In the genomic region with DNA sequence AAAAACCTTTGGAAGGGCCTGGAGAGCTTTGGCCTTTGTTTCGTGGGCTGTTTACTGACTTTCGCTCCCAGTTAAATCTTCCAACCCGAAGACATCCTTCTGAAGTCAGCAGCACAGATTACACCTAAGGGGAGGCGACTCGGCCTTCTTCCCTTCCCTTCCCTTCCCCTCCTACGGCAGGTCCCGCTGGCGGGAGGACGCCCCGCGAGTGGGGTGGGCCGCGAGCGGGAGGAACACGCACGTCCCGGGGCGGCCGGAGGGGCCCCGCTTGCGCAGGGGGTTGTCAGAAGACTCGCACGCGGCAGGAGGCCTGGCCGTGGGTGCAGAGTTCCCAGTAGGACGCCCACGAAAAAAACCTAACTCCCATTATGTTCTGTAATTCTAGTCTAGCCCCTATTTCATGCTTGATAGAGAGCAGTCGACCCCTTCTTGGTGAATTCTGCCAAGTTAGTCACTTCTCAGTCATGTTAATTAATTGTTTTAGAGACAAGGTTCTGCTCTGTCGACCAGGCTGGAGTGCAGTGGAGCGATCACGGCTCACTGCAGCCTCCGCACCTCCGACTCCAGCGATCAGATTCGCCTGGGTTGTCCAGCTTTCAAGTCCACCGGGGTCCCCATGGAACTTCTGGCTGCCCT, we compare ENCODE assay signal across 17 cellular contexts. TPM values are rescaled to one million over a fixed set of nuclear protein-coding genes. Genes with fewer than 3 reads are reported as not detected.
DNase-seq lines count a peak whose midpoint lies in the region; ATAC-seq, FAIRE-seq and TF ChIP-seq lines count a peak whose summit lies in the region.
"Had no signal": no experiment of that assay in that cellular context is flagged by ENCODE, and none has a peak within 500 bp of the region (broad histone marks: within the 10 kb centered on the region; RNA-seq: fewer than 3 reads in every experiment).

No MANE protein-coding gene starts in this region.

- intact Hi-C loops in esophagus muscularis mucosa (cut with DNase I) (no loop called here), lower lobe of right lung (cut with DNase I) (no loop called here)

- no peak for ATAC-seq in A549
- no peak for ATAC-seq in lower lobe of right lung
- ATAC-seq in HG03196 (IDR thresholded peaks at IDR 0.05; ENCODE audit: unreplicated experiment), result no peak
- ATAC-seq: activated CD8-positive, alpha-beta T cell treated with anti-CD3 and anti-CD28 coated beads, Interleukin-2, amount 10 ng/mL, durations not matched to agents 7 days and 5 days had no signal

- FAIRE-seq in A549 (lab: Jason Lieb, UNC), result no peak
- FAIRE-seq: islet of Langerhans, RCC 7860, small intestine had no signal

- no peak overlapping the region for H2BK15ac ChIP-seq in neuronal stem cell (ENCODE audit: low read length)

- H2AK5ac ChIP-seq in neuronal stem cell (ENCODE audit: low read depth, low read length), result peak overlapping the region; percentile 42

- POLR2A ChIA-PET in A549 (lab: Yijun Ruan, JAX), result no interaction called here

- H3K9ac ChIP-seq in HUES48 (ENCODE audit: low read depth, low read length) (no peak overlapping the region), neuronal stem cell (ENCODE audit: low read depth, low read length, poor library complexity) (no peak overlapping the region)

- no peak for TF ChIP-seq EP300 in A549 (IDR thresholded peaks at IDR 0.05)
- TF ChIP-seq EP300 in esophagus muscularis mucosa (IDR thresholded peaks at IDR 0.05), result no peak

- H3K4me1 ChIP-seq in A549 (no peaks in the 10 kb centered on the region), HUES48 (ENCODE audit: control insufficient read depth, insufficient read depth, low read length) (no peaks in the 10 kb centered on the region), esophagus muscularis mucosa (peaks cover 0 to 14% (median 10%) of the 10 kb centered on the region in 4 donors), neuronal stem cell (ENCODE audit: control insufficient read depth in 2 of 2, insufficient read depth in 1 of 2, low read depth in 1 of 2, low read length in 2 of 2) (no peaks in the 10 kb centered on the region), lower lobe of right lung (peaks cover 7% of the 10 kb centered on the region)

- no peak overlapping the region for H2BK5ac ChIP-seq in neuronal stem cell (ENCODE audit: low read length)

- H4K91ac ChIP-seq in neuronal stem cell (ENCODE audit: low read depth, low read length, poor library complexity), result no peak overlapping the region

- no peak for DNase-seq in A549 (ENCODE audit: low read depth in 1 of 2, low spot score in 1 of 2)
- DNase-seq in esophagus muscularis mucosa (ENCODE audit: extremely low spot score), result no peak
- DNase-seq in neuronal stem cell (ENCODE audit: low spot score), result no peak
- no peak for DNase-seq in lower lobe of right lung
- no peak for DNase-seq in NCI-H774 (lab: John Stamatoyannopoulos, UW)
- DNase-seq in SKM-1 (lab: John Stamatoyannopoulos, UW; ENCODE audit: unreplicated experiment), result no peak
- DNase-seq: activated CD8-positive, alpha-beta T cell treated with anti-CD3 and anti-CD28 coated beads, Interleukin-2, amount 10 ng/mL, durations not matched to agents 7 days and 5 days; COR-L47; NCI-H1105 treated with DMSO at 0.1 percent for 48 hours; NCI-H2171 treated with DMSO at 0.1 percent for 48 hours; small intestine; stimulated activated naive B cell treated with anti-CD40 and anti-IgM and Interleukin-4, amounts not matched to agents 10 μg/mL and 1 μg/mL and 100 μg/mL, for 72 hours had no signal

- no peak for TF ChIP-seq RAD21 in A549 (conservative IDR thresholded peaks at IDR 0.05 in 1 of 2, IDR thresholded peaks at IDR 0.05 in 1 of 2)

- H3K23ac ChIP-seq in neuronal stem cell (ENCODE audit: low read depth, low read length, poor library complexity), result peak overlapping the region; percentile 34

- H3K36me3 ChIP-seq in HUES48 (ENCODE audit: control insufficient read depth, insufficient read depth, low read length) (no peaks in the 10 kb centered on the region), esophagus muscularis mucosa (no peaks in the 10 kb centered on the region), neuronal stem cell (replicated peaks in 1 of 2; ENCODE audit: control insufficient read depth in 2 of 2, insufficient read depth in 2 of 2, low read length in 2 of 2) (no peaks in the 10 kb centered on the region), lower lobe of right lung (no peaks in the 10 kb centered on the region)

- H3K27me3 ChIP-seq in HUES48 (ENCODE audit: control insufficient read depth, insufficient read depth, low read length), result peaks cover 13% of the 10 kb centered on the region
- peaks cover 0 to 49% (median 8%) of the 10 kb centered on the region in 4 donors for H3K27me3 ChIP-seq in esophagus muscularis mucosa
- H3K27me3 ChIP-seq in neuronal stem cell (ENCODE audit: control insufficient read depth in 3 of 3, insufficient read depth in 3 of 3, low read depth in 1 of 3, low read length in 3 of 3), result peaks cover 0 to 47% (median 5%) of the 10 kb centered on the region in 3 experiments
- H3K27me3 ChIP-seq in lower lobe of right lung (ENCODE audit: low read depth), result peaks cover 41% of the 10 kb centered on the region

- H3K14ac ChIP-seq in neuronal stem cell (ENCODE audit: low read length), result no peak overlapping the region

- peak overlapping the region; percentile 61 for H2AFZ ChIP-seq in neuronal stem cell (ENCODE audit: low read length)

- no peak overlapping the region for H2BK12ac ChIP-seq in neuronal stem cell (ENCODE audit: low read length)

- no peak overlapping the region for H3K4ac ChIP-seq in neuronal stem cell (ENCODE audit: low read length)

- 79% methylated on average over 32 of the region's 36 CpGs for WGBS in A549 (ENCODE audit: missing lambda C conversion rate)
- 85% methylated on average over 26 of the region's 36 CpGs for WGBS in esophagus muscularis mucosa
- no CpG with 5 or more reads among the region's 36 CpGs for WGBS in neuronal stem cell (ENCODE audit: extremely low coverage in 2 of 2, insufficient read length in 2 of 2, insufficient replicate concordance in 1 of 2), 2 donors

- TF ChIP-seq CTCF in A549 (IDR thresholded peaks at IDR 0.05) (no peak), esophagus muscularis mucosa (IDR thresholded peaks at IDR 0.05) (no peak), lower lobe of right lung (IDR thresholded peaks at IDR 0.05) (no peak)

- no peak overlapping the region for H4K8ac ChIP-seq in neuronal stem cell (ENCODE audit: low read depth, low read length)

- H3K18ac ChIP-seq in neuronal stem cell (ENCODE audit: low read length), result no peak overlapping the region

- H3K4me2 ChIP-seq in A549 (peak overlapping the region; percentile 60; the same call in 1 of the 3 replicates), neuronal stem cell (ENCODE audit: insufficient read depth, low read length, poor library complexity, severe bottlenecking) (no peak overlapping the region)

- 0 out of 3 replicates have a peak, but pooled peaks cover 4% of the 10 kb centered on the region for H3K9me3 ChIP-seq in A549
- no peaks in the 10 kb centered on the region; the same call in 1 of the 2 replicates for H3K9me3 ChIP-seq in HUES48 (ENCODE audit: control insufficient read depth, insufficient read depth, low read length)
- H3K9me3 ChIP-seq in esophagus muscularis mucosa, result no peaks in the 10 kb centered on the region
- peaks cover 0 to 2% of the 10 kb centered on the region in 2 donors for H3K9me3 ChIP-seq in neuronal stem cell (replicated peaks in 1 of 2; ENCODE audit: control insufficient read depth in 2 of 2, insufficient read depth in 1 of 2, low read depth in 1 of 2, low read length in 2 of 2)
- H3K9me3 ChIP-seq in lower lobe of right lung, result no peaks in the 10 kb centered on the region

- CTCF ChIA-PET in A549 (lab: Yijun Ruan, JAX), result interaction anchor here (1.3 to 1.5 kb wide), 2 partner anchors 718 to 1196 kb away, joined by 3 to 6 read pairs; no protein-coding TSS in a partner anchor

- peaks cover 3% of the 10 kb centered on the region for H3K79me1 ChIP-seq in neuronal stem cell (ENCODE audit: low read depth, low read length)

- no peak overlapping the region for H2BK120ac ChIP-seq in neuronal stem cell (ENCODE audit: low read depth, low read length)

- H3K27ac ChIP-seq in A549 (no peak overlapping the region), HUES48 (ENCODE audit: low read depth, low read length) (no peak overlapping the region), esophagus muscularis mucosa (replicated peaks in 1 of 4) (no peak overlapping the region), neuronal stem cell (replicated peaks; ENCODE audit: low read length) (no peak overlapping the region), lower lobe of right lung (no peak overlapping the region)
- H3K27ac ChIP-seq: HL-60 had no signal

- no peak overlapping the region for H3K4me3 ChIP-seq in A549
- H3K4me3 ChIP-seq in HUES48 (ENCODE audit: low read depth, low read length), result peak overlapping the region; percentile 48
- peak overlapping the region; percentile 14 to 42 (median 39) for H3K4me3 ChIP-seq in esophagus muscularis mucosa
- H3K4me3 ChIP-seq in neuronal stem cell (ENCODE audit: low read length in 2 of 2), result no peak overlapping the region
- H3K4me3 ChIP-seq in lower lobe of right lung, result no peak overlapping the region

- TF ChIP-seq POLR2A in A549 (IDR thresholded peaks at IDR 0.05; ENCODE audit: low read length), result no peak
- TF ChIP-seq POLR2A in esophagus muscularis mucosa (IDR thresholded peaks at IDR 0.05; ENCODE audit: low read depth), result no peak

TF ChIP-seq in A549, 52 proteins besides CTCF, POLR2A, EP300 and RAD21 (continues in another document):
- TF ChIP-seq CHD2 (IDR thresholded peaks at IDR 0.05; ENCODE audit: low read length, partially characterized antibody), result no peak
- TF ChIP-seq JUN (IDR thresholded peaks at IDR 0.05), result no peak

RNA-seq across cellular contexts. Expression of gene ZNF32, which starts 19.2 kb away (rescaled TPM):
- polyA plus RNA-seq in A549 (2011; rRNA removed) (38.2 and 49.9 TPM in 2 replicates), A549 (2017; fragmentation: RNase III; extraction: RNeasy Plus Mini Kit Qiagen cat#74134 plus additional on column Dnase treatment) (18.5 to 25.3 TPM (median 21.4 TPM) in 3 replicates)
- polyA plus RNA-seq in A549 (2012; cell fraction: cytosol; rRNA removed), result 15.7 and 16.2 TPM in 2 replicates
- 4.8 and 7.0 TPM in 2 replicates for polyA plus RNA-seq in A549 (2012; cell fraction: nucleus; rRNA removed)
- polyA minus RNA-seq in A549 (2011; rRNA and poly(A)+ RNA removed), result 10.0 and 12.5 TPM in 2 replicates
- total RNA-seq in esophagus muscularis mucosa (10 to 100 TPM; 54.8 to 77.7 (median 57.4) TPM), lower lobe of right lung (33.2 TPM)
- 25.9 TPM for polyA plus RNA-seq in neuronal stem cell (2013, experiment 1 of 2)
- 26.0 TPM for polyA plus RNA-seq in neuronal stem cell (2013, experiment 2 of 2)

Comparison
In these comparisons a context has a peak if more than half of its experiments do, and no peak if none do; other contexts are left out.
1. H3K4me3 ChIP-seq: peak in HUES48 (single experiment) and esophagus muscularis mucosa (4 of 4); none in A549 (single experiment), neuronal stem cell (0 of 2) and lower lobe of right lung (single experiment).